Comparison of ENCODE assay signal across 17 cellular contexts in the genomic region with DNA sequence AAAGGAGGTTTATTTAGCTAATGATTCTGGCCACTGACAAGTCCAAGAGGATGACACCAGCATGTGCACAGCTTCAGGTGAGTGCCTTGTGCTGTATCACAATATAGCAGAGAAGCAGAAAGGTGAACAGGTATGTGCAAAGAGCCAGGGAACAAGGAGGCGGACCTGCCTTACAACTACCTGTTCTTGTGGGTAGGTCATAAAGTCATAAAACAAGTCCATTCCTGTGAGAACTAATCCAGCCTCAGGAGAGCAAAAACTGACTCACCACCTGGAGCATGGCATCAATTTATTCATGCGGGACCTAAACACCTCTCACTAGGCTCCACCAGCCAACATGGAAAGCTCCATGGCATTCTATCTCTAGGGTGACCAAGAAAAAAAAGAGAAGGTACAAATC.
"Had no signal": no experiment of that assay in that cellular context is flagged by ENCODE, and none has a peak within 500 bp of the region (broad histone marks: within the 10 kb centered on the region; RNA-seq: fewer than 3 reads in every experiment).

No MANE protein-coding gene starts in this region.

- H3K36me3 ChIP-seq: heart right ventricle, neural progenitor cell, ovary, tibial artery had no signal

- ATAC-seq: activated CD8-positive, alpha-beta memory T cell treated with anti-CD3 and anti-CD28 coated beads, Interleukin-2, amount 10 ng/mL, durations not matched to agents 7 days and 5 days; heart right ventricle; stimulated activated effector memory CD8-positive, alpha-beta T cell treated with anti-CD3 and anti-CD28 coated beads, Interleukin-12 subunit alpha, Interleukin-12 subunit beta, amount 100 ng/mL, for 72 hours had no signal

- H3K36me3 Mint-ChIP-seq: activated CD8-positive, alpha-beta memory T cell treated with anti-CD3 and anti-CD28 coated beads, Interleukin-2, amount 10 ng/mL, durations not matched to agents 7 days and 5 days; activated naive CD8-positive, alpha-beta T cell; brain; mesothelial cell of epicardium; neural progenitor cell; stimulated activated effector memory CD8-positive, alpha-beta T cell treated with anti-CD3 and anti-CD28 coated beads, Interleukin-12 subunit alpha, Interleukin-12 subunit beta, amount 100 ng/mL, for 72 hours had no signal

- H3K27ac Mint-ChIP-seq: activated CD8-positive, alpha-beta memory T cell treated with anti-CD3 and anti-CD28 coated beads, Interleukin-2, amount 10 ng/mL, durations not matched to agents 7 days and 5 days; activated naive CD8-positive, alpha-beta T cell; activated T-cell treated with anti-CD3 and anti-CD28 coated beads, Interleukin-2, amount 50 U/mL, for 24 hours; mesothelial cell of epicardium; neural progenitor cell; stimulated activated effector memory CD8-positive, alpha-beta T cell treated with anti-CD3 and anti-CD28 coated beads, Interleukin-12 subunit alpha, Interleukin-12 subunit beta, amount 100 ng/mL, for 72 hours had no signal

- H3K9ac ChIP-seq: neural progenitor cell had no signal

- H3K4me1 Mint-ChIP-seq: activated CD8-positive, alpha-beta memory T cell treated with anti-CD3 and anti-CD28 coated beads, Interleukin-2, amount 10 ng/mL, durations not matched to agents 7 days and 5 days; brain; neural progenitor cell; stimulated activated effector memory CD8-positive, alpha-beta T cell treated with anti-CD3 and anti-CD28 coated beads, Interleukin-12 subunit alpha, Interleukin-12 subunit beta, amount 100 ng/mL, for 72 hours had no signal

- H3K27me3 ChIP-seq: heart right ventricle, neural progenitor cell, ovary, tibial artery had no signal

- H3K27ac ChIP-seq: dorsolateral prefrontal cortex, heart right ventricle, neural progenitor cell, ovary, skin epidermis, tibial artery had no signal

- H3K4me1 ChIP-seq: heart right ventricle, neural progenitor cell, tibial artery had no signal

- H3K4me3 Mint-ChIP-seq: activated CD8-positive, alpha-beta memory T cell treated with anti-CD3 and anti-CD28 coated beads, Interleukin-2, amount 10 ng/mL, durations not matched to agents 7 days and 5 days; activated naive CD8-positive, alpha-beta T cell; activated T-cell treated with anti-CD3 and anti-CD28 coated beads, Interleukin-2, amount 50 U/mL, for 24 hours; brain; mesothelial cell of epicardium; neural progenitor cell; stimulated activated effector memory CD8-positive, alpha-beta T cell treated with anti-CD3 and anti-CD28 coated beads, Interleukin-12 subunit alpha, Interleukin-12 subunit beta, amount 100 ng/mL, for 72 hours had no signal

- H3K27me3 Mint-ChIP-seq: activated CD8-positive, alpha-beta memory T cell treated with anti-CD3 and anti-CD28 coated beads, Interleukin-2, amount 10 ng/mL, durations not matched to agents 7 days and 5 days; activated naive CD8-positive, alpha-beta T cell; activated T-cell treated with anti-CD3 and anti-CD28 coated beads, Interleukin-2, amount 50 U/mL, for 24 hours; brain had no signal

- H3K9me3 Mint-ChIP-seq: mesothelial cell of epicardium, neural progenitor cell had no signal

- H3K4me2 ChIP-seq: neural progenitor cell had no signal

- DNase-seq: activated CD4-positive, alpha-beta T cell treated with anti-CD3 and anti-CD28 coated beads for 1 hour; activated CD4-positive, alpha-beta T cell treated with anti-CD3 and anti-CD28 coated beads, Interleukin-2, amount 50 U/mL, for 48 hours; activated CD8-positive, alpha-beta memory T cell treated with anti-CD3 and anti-CD28 coated beads, Interleukin-2, amount 10 ng/mL, durations not matched to agents 7 days and 5 days; activated gamma-delta T cell; activated T-cell treated with anti-CD3 and anti-CD28 coated beads, Interleukin-2, amount 50 U/mL, for 24 hours; amygdala; dorsolateral prefrontal cortex; heart right ventricle; ovary; retina; tibial artery had no signal

- H2AFZ ChIP-seq: neural progenitor cell had no signal

- H3K4me3 ChIP-seq: dorsolateral prefrontal cortex, heart right ventricle, neural progenitor cell, ovary, skin epidermis, tibial artery had no signal

- H3K9me3 ChIP-seq: ovary, tibial artery had no signal
